ENCODE assay signal across 18 cellular contexts in genomic region chr3:195227871-195228270, GRCh38. TPM values are rescaled to one million over a fixed set of nuclear protein-coding genes. Genes with fewer than 3 reads are reported as not detected.
DNase-seq lines count a peak whose midpoint lies in the region; ATAC-seq, FAIRE-seq and TF ChIP-seq lines count a peak whose summit lies in the region.
"Had no signal": no experiment of that assay in that cellular context is flagged by ENCODE, and none has a peak within 500 bp of the region (broad histone marks: within the 10 kb centered on the region; RNA-seq: fewer than 3 reads in every experiment).

No MANE protein-coding gene starts in this region.

- H3K4me3 ChIP-seq in right atrium auricular region, result no peak overlapping the region
- no peak overlapping the region for H3K4me3 ChIP-seq in ovary
- H3K4me3 ChIP-seq: heart left ventricle, lung, smooth muscle cell, thoracic aorta had no signal

- TF ChIP-seq CTCF in right atrium auricular region (IDR thresholded peaks at IDR 0.05) (no peak), ovary (IDR thresholded peaks at IDR 0.05) (no peak)

- H3K27me3 ChIP-seq in right atrium auricular region, result no peaks in the 10 kb centered on the region
- no peaks in the 10 kb centered on the region for H3K27me3 ChIP-seq in ovary
- H3K27me3 ChIP-seq: heart left ventricle had no signal

- H3K4me1 ChIP-seq in right atrium auricular region (peaks cover 0 to 15% of the 10 kb centered on the region in 2 donors), ovary (ENCODE audit: insufficient read depth) (peaks cover 1% of the 10 kb centered on the region)

- H3K36me3 Mint-ChIP-seq in effector memory CD8-positive, alpha-beta T cell (ENCODE audit: insufficient read depth), result no peaks in the 10 kb centered on the region
- no peaks in the 10 kb centered on the region for H3K36me3 Mint-ChIP-seq in T-helper 2 cell treated with Interferon-gamma antibody and Interleukin-4, amounts not matched to agents 5 μg/mL and 100 μg/mL, for 36 hours (ENCODE audit: low read depth)

- peaks cover 5 to 8% of the 10 kb centered on the region in 2 donors for H3K4me1 Mint-ChIP-seq in effector memory CD8-positive, alpha-beta T cell (ENCODE audit: low read depth in 2 of 2)
- H3K4me1 Mint-ChIP-seq in T-helper 2 cell treated with Interferon-gamma antibody and Interleukin-4, amounts not matched to agents 5 μg/mL and 100 μg/mL, for 36 hours (ENCODE audit: low read depth), result no peaks in the 10 kb centered on the region

- H3K4me3 Mint-ChIP-seq in effector memory CD8-positive, alpha-beta T cell, result no peak overlapping the region
- H3K4me3 Mint-ChIP-seq in T-helper 2 cell treated with Interferon-gamma antibody and Interleukin-4, amounts not matched to agents 5 μg/mL and 100 μg/mL, for 36 hours, result no peak overlapping the region
- H3K4me3 Mint-ChIP-seq: WTC11 had no signal

- ATAC-seq in effector memory CD8-positive, alpha-beta T cell (replicated peaks), result no peak
- no peak for ATAC-seq in GM18519 (IDR thresholded peaks at IDR 0.05; ENCODE audit: low FRiP score, unreplicated experiment)

- H3K9me3 Mint-ChIP-seq in effector memory CD8-positive, alpha-beta T cell, result no peaks in the 10 kb centered on the region
- H3K9me3 Mint-ChIP-seq in T-helper 2 cell treated with Interferon-gamma antibody and Interleukin-4, amounts not matched to agents 5 μg/mL and 100 μg/mL, for 36 hours, result peaks cover 3% of the 10 kb centered on the region

- DNase-seq in right atrium auricular region (ENCODE audit: low spot score), result peak; percentile 46
- DNase-seq in cardiac septum (ENCODE audit: low spot score), result no peak
- no peak for DNase-seq in effector memory CD8-positive, alpha-beta T cell
- DNase-seq in ovary, result peak in 3 of 5 donors; percentile 6 to 27 (median 11)
- no peak for DNase-seq in H54 (ENCODE audit: insufficient read length, low spot score)
- DNase-seq in GM12892 (ENCODE audit: insufficient read length), result no peak
- DNase-seq in T-helper 2 cell treated with Interferon-gamma antibody and Interleukin-4, amounts not matched to agents 5 μg/mL and 100 μg/mL, for 36 hours (ENCODE audit: low spot score), result no peak
- DNase-seq: cerebellar nuclear complex; effector CD8-positive, alpha-beta T cell; heart left ventricle; NCI-H1048; SHP77; stimulated activated CD4-positive, alpha-beta T cell treated with anti-CD3 and anti-CD28 coated beads, Interleukin-4, amount 100 ng/mL, for 4 hours had no signal

- intact Hi-C loops in cardiac septum (cut with DNase I) (no loop called here), ovary (cut with DNase I) (no loop called here)

- H3K9me3 ChIP-seq in right atrium auricular region, result no peaks in the 10 kb centered on the region
- H3K9me3 ChIP-seq in ovary, result no peaks in the 10 kb centered on the region
- H3K9me3 ChIP-seq: thoracic aorta had no signal

- no peak for FAIRE-seq in H54 (lab: Jason Lieb, UNC)
- FAIRE-seq in GM12892 (lab: Jason Lieb, UNC), result no peak

- H3K27ac Mint-ChIP-seq in effector memory CD8-positive, alpha-beta T cell, result peak overlapping the region; percentile 42 to 86
- no peak overlapping the region for H3K27ac Mint-ChIP-seq in T-helper 2 cell treated with Interferon-gamma antibody and Interleukin-4, amounts not matched to agents 5 μg/mL and 100 μg/mL, for 36 hours
- H3K27ac Mint-ChIP-seq: WTC11 had no signal

- no peaks in the 10 kb centered on the region for H3K27me3 Mint-ChIP-seq in effector memory CD8-positive, alpha-beta T cell
- peaks cover 8% of the 10 kb centered on the region for H3K27me3 Mint-ChIP-seq in T-helper 2 cell treated with Interferon-gamma antibody and Interleukin-4, amounts not matched to agents 5 μg/mL and 100 μg/mL, for 36 hours (ENCODE audit: low read depth)

- WGBS in ovary, 3 donors, result 96 to 97% (median 97%) methylated on average over 6 of the region's 6 CpGs

- TF ChIP-seq POLR2A in ovary (IDR thresholded peaks at IDR 0.05), result no peak
- TF ChIP-seq POLR2A in H54 (IDR thresholded peaks at IDR 0.05; ENCODE audit: low read depth, low read length), result no peak
- no peak for TF ChIP-seq POLR2A in GM12892 (IDR thresholded peaks at IDR 0.05; ENCODE audit: low read depth, low read length)

- H3K27ac ChIP-seq in right atrium auricular region, result no peak overlapping the region
- no peak overlapping the region for H3K27ac ChIP-seq in ovary
- H3K27ac ChIP-seq: heart left ventricle, thoracic aorta had no signal

- no peaks in the 10 kb centered on the region for H3K36me3 ChIP-seq in right atrium auricular region
- H3K36me3 ChIP-seq in ovary, result no peaks in the 10 kb centered on the region
- H3K36me3 ChIP-seq: thoracic aorta had no signal

- TF ChIP-seq EP300 in ovary (IDR thresholded peaks at IDR 0.05), result no peak

RNA-seq across cellular contexts. Expression of gene XXYLT1, which starts 43.1 kb away (rescaled TPM):
- total RNA-seq in right atrium auricular region, result 1 to 10 TPM; 4.6 to 6.7 TPM
- 5.9 TPM for total RNA-seq in cardiac septum
- total RNA-seq in ovary, result 10 to 100 TPM in 4 of 7 donors, 1 to 10 TPM in 3; 7.3 to 13.6 (median 10.2) TPM
- polyA plus RNA-seq in ovary, result 10 to 100 TPM in 1 of 2 donors, 1 to 10 TPM in 1; 5.6 to 10.6 TPM
- 4.8 TPM for polyA plus RNA-seq in GM12892 (2012; ENCODE audit: missing spikeins)

Comparison
In these comparisons a context has a peak if more than half of its experiments do, and no peak if none do; other contexts are left out.
1. DNase-seq: peak in right atrium auricular region (single experiment) and ovary (3 of 5); none in cardiac septum (single experiment), effector memory CD8-positive, alpha-beta T cell (0 of 3), H54 (single experiment), GM12892 (single experiment) and T-helper 2 cell treated with Interferon-gamma antibody and Interleukin-4, amounts not matched to agents 5 μg/mL and 100 μg/mL, for 36 hours (single experiment).